Comparison of ENCODE assay signal across 9 cellular contexts in genomic region chr1:203026666-203027663, GRCh38. TPM values are rescaled to one million over a fixed set of nuclear protein-coding genes. Genes with fewer than 3 reads are reported as not detected.
DNase-seq lines count a peak whose midpoint lies in the region; ATAC-seq and TF ChIP-seq lines count a peak whose summit lies in the region.
"Had no signal": no experiment of that assay in that cellular context is flagged by ENCODE, and none has a peak within 500 bp of the region (broad histone marks: within the 10 kb centered on the region; RNA-seq: fewer than 3 reads in every experiment).

No MANE protein-coding gene starts in this region.

- H3K4me3 ChIP-seq in CD8-positive, alpha-beta T cell (ENCODE audit: low read depth, low read length), result peak overlapping the region; percentile 98
- H3K4me3 ChIP-seq in H7 (ENCODE audit: insufficient read depth, low read depth, low read length) (peak overlapping the region; percentile 86), psoas muscle (peak overlapping the region; percentile 88)

- no peaks in the 10 kb centered on the region for H3K27me3 ChIP-seq in CD8-positive, alpha-beta T cell (ENCODE audit: insufficient read depth, low read length)
- H3K27me3 ChIP-seq in H7 (ENCODE audit: control insufficient read depth, insufficient read depth, low read length) (peaks cover 31% of the 10 kb centered on the region), foreskin keratinocyte (peaks cover 23% of the 10 kb centered on the region), psoas muscle (ENCODE audit: insufficient read depth in 3 of 3, low read length in 2 of 3) (no peaks in the 10 kb centered on the region)

- H3K36me3 Mint-ChIP-seq in CD8-positive, alpha-beta T cell, result peaks cover 19% of the 10 kb centered on the region

- DNase-seq in CD8-positive, alpha-beta T cell, result peak in 1 of 7 experiments; percentile 49
- DNase-seq in H7 (peak; percentile 54), T follicular helper cell (ENCODE audit: low read depth) (peak; percentile 6), foreskin keratinocyte (no peak), psoas muscle (no peak), NCI-H1694 (lab: John Stamatoyannopoulos, UW) (no peak)

- no peaks in the 10 kb centered on the region for H3K9me3 Mint-ChIP-seq in CD8-positive, alpha-beta T cell

- intact Hi-C loops in CD8-positive, alpha-beta T cell (cut with DNase I, micrococcal nuclease), result loop anchor here (1.0 to 10.0 kb wide), 9 partner anchors 20 to 1778 kb away; partner anchors contain the start of genes TMEM183A (in 2 of the 2), ADIPOR1 (in 1 of the 2), CYB5R1 (in 1 of the 2) and PCAT6 (in 1 of the 2)
- intact Hi-C loops in psoas muscle (cut with DNase I), result no loop called here

- 12 to 16% (median 15%) methylated on average over 43 to 46 of the region's 46 CpGs for WGBS in psoas muscle, 3 donors

- peak overlapping the region; percentile 79 for H3K4me3 Mint-ChIP-seq in CD8-positive, alpha-beta T cell

- peak; percentile 46 for ATAC-seq in CD8-positive, alpha-beta T cell
- peak; percentile 9 for ATAC-seq in foreskin keratinocyte
- peak; percentile 6 to 24 (median 16) for ATAC-seq in psoas muscle
- ATAC-seq in GM18519 (IDR thresholded peaks at IDR 0.05; ENCODE audit: low FRiP score, unreplicated experiment), result no peak
- ATAC-seq in GM19463 (IDR thresholded peaks at IDR 0.05; ENCODE audit: unreplicated experiment), result no peak

- no peaks in the 10 kb centered on the region for H3K27me3 Mint-ChIP-seq in CD8-positive, alpha-beta T cell (ENCODE audit: low read depth)

- TF ChIP-seq CTCF in CD8-positive, alpha-beta T cell (IDR thresholded peaks at IDR 0.05), result no peak
- TF ChIP-seq CTCF in foreskin keratinocyte (conservative IDR thresholded peaks at IDR 0.05) (no peak), psoas muscle (IDR thresholded peaks at IDR 0.05) (no peak)

- H3K36me3 ChIP-seq in CD8-positive, alpha-beta T cell (ENCODE audit: insufficient read depth, low read length), result peaks cover 10% of the 10 kb centered on the region
- peaks cover 6% of the 10 kb centered on the region for H3K36me3 ChIP-seq in H7 (replicated peaks; ENCODE audit: control insufficient read depth, insufficient read depth, low read length)
- H3K36me3 ChIP-seq in psoas muscle (ENCODE audit: insufficient read depth in 1 of 2, low read depth in 1 of 2), result peaks cover 0 to 38% of the 10 kb centered on the region in 2 donors

- POLR2A ChIA-PET in CD8-positive, alpha-beta T cell (lab: Charles Lee), result interaction anchor here (0.6 to 1.6 kb wide), 4 partner anchors 12 to 206 kb away, joined by 3 to 6 read pairs (median 4); partner anchors contain the start of gene TMEM183A

- H3K9me3 ChIP-seq in CD8-positive, alpha-beta T cell (ENCODE audit: low read length), result no peaks in the 10 kb centered on the region
- H3K9me3 ChIP-seq in psoas muscle, result no peaks in the 10 kb centered on the region

- peak overlapping the region; percentile 46 for H3K27ac ChIP-seq in CD8-positive, alpha-beta T cell (ENCODE audit: low read depth, low read length)
- no peak overlapping the region for H3K27ac ChIP-seq in foreskin keratinocyte
- peak overlapping the region; percentile 90 for H3K27ac ChIP-seq in psoas muscle

- CTCF ChIA-PET in CD8-positive, alpha-beta T cell (lab: Charles Lee), result interaction anchor here (0.6 to 2.6 kb wide), 4 partner anchors 12 to 188 kb away, joined by 3 to 15 read pairs (median 4); no protein-coding TSS in a partner anchor

- peaks cover 11% of the 10 kb centered on the region for H3K4me1 ChIP-seq in CD8-positive, alpha-beta T cell (ENCODE audit: insufficient read depth, low read length)
- H3K4me1 ChIP-seq in foreskin keratinocyte (no peaks in the 10 kb centered on the region), psoas muscle (peaks cover 38% of the 10 kb centered on the region)

- peak overlapping the region; percentile 25 for H3K27ac Mint-ChIP-seq in CD8-positive, alpha-beta T cell

- H3K4me1 Mint-ChIP-seq in CD8-positive, alpha-beta T cell (ENCODE audit: low read depth), result peaks cover 8% of the 10 kb centered on the region

RNA-seq across cellular contexts. Expression of gene PPFIA4, which starts 0.7 kb away (rescaled TPM):
- total RNA-seq in CD8-positive, alpha-beta T cell, result 1 to 10 TPM in 1 of 2 experiments, under 1 TPM in 1; 0.33 to 1.1 TPM
- 3.1 and 7.4 TPM in 2 replicates for total RNA-seq in H7 (2014; rRNA removed; shearing (Covaris generic))
- 0.25 and 0.99 TPM in 2 replicates for total RNA-seq in foreskin keratinocyte
- polyA plus RNA-seq in foreskin keratinocyte, result 0.11 and 0.12 TPM in 2 replicates
- total RNA-seq in psoas muscle, result 10 to 100 TPM; 29.1 to 99.8 (median 51.5) TPM
- polyA plus RNA-seq in psoas muscle, result 10 to 100 TPM in 2 of 3 donors, 1 to 10 TPM in 1; 8.3 to 28.3 (median 14.1) TPM

RNA-seq across cellular contexts. Expression of gene TMEM183A, which starts 19.8 kb away (rescaled TPM):
- 100 to 1,000 TPM; 201 to 214 TPM for total RNA-seq in CD8-positive, alpha-beta T cell
- 164 and 193 TPM in 2 replicates for total RNA-seq in H7 (2014; rRNA removed; shearing (Covaris generic))
- total RNA-seq in foreskin keratinocyte, result 66.7 and 67.8 TPM in 2 replicates
- polyA plus RNA-seq in foreskin keratinocyte, result 40.3 and 48.3 TPM in 2 replicates
- total RNA-seq in psoas muscle, result 10 to 100 TPM; 17.1 to 25.6 (median 19.2) TPM
- 10 to 100 TPM; 19.0 to 33.9 (median 29.9) TPM for polyA plus RNA-seq in psoas muscle

RNA-seq across cellular contexts. Expression of gene MYOG, which starts 58.8 kb away (rescaled TPM):
- not detected for total RNA-seq in CD8-positive, alpha-beta T cell
- total RNA-seq in H7 (2014; rRNA removed; shearing (Covaris generic)), result not detected in 2 replicates
- total RNA-seq in foreskin keratinocyte (not detected in 2 replicates), psoas muscle (100 to 1,000 TPM in 3 of 4 donors, 10 to 100 TPM in 1; 42.9 to 451 (median 253) TPM)
- polyA plus RNA-seq in foreskin keratinocyte (not detected in 2 replicates), psoas muscle (100 to 1,000 TPM in 1 of 3 donors, 10 to 100 TPM in 1, 1 to 10 TPM in 1; 9.7 to 160 (median 59.7) TPM)
- total RNA-seq: M059J had no signal

RNA-seq across cellular contexts. Expression of gene CYB5R1, which starts 59.9 kb away (rescaled TPM):
- 10 to 100 TPM; 34.6 to 36.0 TPM for total RNA-seq in CD8-positive, alpha-beta T cell
- 22.5 and 22.8 TPM in 2 replicates for total RNA-seq in H7 (2014; rRNA removed; shearing (Covaris generic))
- total RNA-seq in foreskin keratinocyte (75.7 and 76.8 TPM in 2 replicates), psoas muscle (100 to 1,000 TPM; 395 to 772 (median 630) TPM)
- polyA plus RNA-seq in foreskin keratinocyte (70.9 and 74.5 TPM in 2 replicates), psoas muscle (100 to 1,000 TPM; 255 to 500 (median 354) TPM)

Comparison
In these comparisons a context has a peak if more than half of its experiments do, and no peak if none do; other contexts are left out.
1. ATAC-seq: peak in CD8-positive, alpha-beta T cell (single experiment), foreskin keratinocyte (single experiment) and psoas muscle (4 of 4); none in GM18519 (single experiment) and GM19463 (single experiment).
2. DNase-seq: peak in H7 (single experiment) and T follicular helper cell (single experiment); none in foreskin keratinocyte (0 of 2), psoas muscle (0 of 2) and NCI-H1694 (single experiment).
3. RNA of gene MYOG, which starts 58.8 kb away (total RNA-seq): 42.9 to 451 TPM in psoas muscle; not detected in CD8-positive, alpha-beta T cell, not detected in H7 and not detected in foreskin keratinocyte; every median in the first group is over 10 times any median in the second.
4. intact Hi-C loops: an anchor here in CD8-positive, alpha-beta T cell (1.0 to 10.0 kb wide); none called in psoas muscle.
5. Peak in every context shown above with its lines, with median percentiles within 50 percentile points of each other: H3K4me3 ChIP-seq.